Comparison of ENCODE assay signal across 8 cellular contexts in the genomic region with DNA sequence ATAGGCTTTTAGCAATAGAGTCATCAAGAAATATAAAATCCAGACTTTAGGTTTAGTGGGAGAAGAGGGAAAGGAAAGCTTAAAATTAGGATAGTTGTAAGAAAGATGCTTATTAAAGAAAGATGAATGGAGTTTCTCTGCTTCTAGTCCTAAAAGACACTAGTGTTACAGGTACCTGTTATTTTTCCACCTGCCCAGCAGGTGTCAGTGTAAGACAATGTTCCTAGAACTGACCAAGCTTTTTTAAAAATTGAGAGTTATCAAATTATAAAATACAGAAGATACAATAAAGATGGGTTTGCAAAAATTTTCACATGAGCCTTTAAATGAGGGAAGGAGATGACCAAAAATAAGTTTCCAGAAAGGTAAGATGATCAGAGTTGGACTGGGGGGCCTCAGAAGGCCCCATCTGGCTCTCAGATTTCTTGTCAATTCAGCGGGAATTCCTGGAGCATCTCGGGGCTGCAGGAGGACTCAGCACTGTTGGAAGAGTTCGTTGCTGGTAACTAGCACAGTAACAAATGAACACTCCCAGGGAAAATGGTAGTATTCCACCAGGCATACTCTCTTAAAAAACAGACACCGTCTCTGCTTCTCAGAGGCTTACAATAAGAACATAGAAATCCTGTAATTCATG.
DNase-seq lines count a peak whose midpoint lies in the region; ATAC-seq and TF ChIP-seq lines count a peak whose summit lies in the region.

No MANE protein-coding gene starts in this region.

- TF ChIP-seq EP300 in SK-N-SH (IDR thresholded peaks at IDR 0.05; ENCODE audit: borderline replicate concordance in 1 of 2, low read depth in 1 of 2, low read length in 1 of 2) = no peak

- peak; percentile 17 for TF ChIP-seq CTCF in HL-60 (IDR thresholded peaks at IDR 0.05; ENCODE audit: insufficient read depth, low read length)
- TF ChIP-seq CTCF in SK-N-SH (IDR thresholded peaks at IDR 0.05) = peak; percentile 87
- TF ChIP-seq CTCF in epithelial cell of proximal tubule (conservative IDR thresholded peaks at IDR 0.05; ENCODE audit: low read depth, low read length) = peak; percentile 72

- H3K27me3 ChIP-seq in HL-60 (ENCODE audit: insufficient read depth, poor library complexity, severe bottlenecking) (no peaks in the 10 kb centered on the region), SK-N-SH (ENCODE audit: insufficient read depth) (no peaks in the 10 kb centered on the region)

- DNase-seq in DMS 273 (lab: John Stamatoyannopoulos, UW; ENCODE audit: unreplicated experiment) = peak; percentile 51
- no peak for DNase-seq in DMS 273 treated with DMSO at 0.1 percent for 48 hours (lab: John Stamatoyannopoulos, UW)
- DNase-seq in HL-60 (ENCODE audit: low read depth in 1 of 2, low spot score in 1 of 2) = peak in 1 of 2 experiments; percentile 1
- DNase-seq in SK-N-SH = peak; percentile 50
- DNase-seq in epithelial cell of proximal tubule (ENCODE audit: low read depth) = no peak
- peak; percentile 19 for DNase-seq in retina
- no peak for DNase-seq in pons (ENCODE audit: low spot score)

- H3K4me3 ChIP-seq in HL-60 (replicated peaks; ENCODE audit: insufficient read depth, low read length) (no peak overlapping the region), SK-N-SH (ENCODE audit: low read depth in 2 of 2, low read length in 1 of 2) (no peak overlapping the region), epithelial cell of proximal tubule (ENCODE audit: low read depth, low read length) (no peak overlapping the region)

- POLR2A ChIA-PET in SK-N-SH (lab: Yijun Ruan, JAX) = no interaction called here

- H4K20me1 ChIP-seq in SK-N-SH (ENCODE audit: insufficient read depth) = no peaks in the 10 kb centered on the region

- peaks cover 0 to 3% of the 10 kb centered on the region in 2 experiments; a peak in 1 of 4 replicates for H3K4me1 ChIP-seq in SK-N-SH (ENCODE audit: control insufficient read depth in 1 of 2, insufficient read depth in 2 of 2, low read depth in 1 of 2, low read length in 1 of 2)

- no peak overlapping the region for H2AFZ ChIP-seq in SK-N-SH (ENCODE audit: low read depth)

- no peaks in the 10 kb centered on the region for H3K36me3 ChIP-seq in SK-N-SH (replicated peaks in 1 of 2; ENCODE audit: control insufficient read depth in 1 of 2, insufficient read depth in 2 of 2, low read length in 1 of 2)

- TF ChIP-seq RAD21 in SK-N-SH (IDR thresholded peaks at IDR 0.05; ENCODE audit: low read length) = peak; percentile 94

- H3F3A ChIP-seq in SK-N-SH (replicated peaks; ENCODE audit: insufficient read depth) = peaks cover 4% of the 10 kb centered on the region

- no peak for ATAC-seq in HG02571 (IDR thresholded peaks at IDR 0.05; ENCODE audit: unreplicated experiment)

- WGBS in SK-N-SH (ENCODE audit: low lambda C conversion rate) = 70% methylated on average over 4 of the region's 4 CpGs

- no peak overlapping the region for H3K4me2 ChIP-seq in SK-N-SH

- H3K27ac ChIP-seq in HL-60 (replicated peaks) = no peak overlapping the region
- H3K27ac ChIP-seq in SK-N-SH (ENCODE audit: low read depth in 2 of 2, low read length in 1 of 2) = no peak overlapping the region

- H3K9me2 ChIP-seq in SK-N-SH = no peaks in the 10 kb centered on the region

- H3K9ac ChIP-seq in SK-N-SH = no peak overlapping the region

- H3K9me3 ChIP-seq in SK-N-SH = peaks cover 3% of the 10 kb centered on the region; the same call in 1 of the 2 replicates

- CTCF ChIA-PET in SK-N-SH (lab: Yijun Ruan, JAX) = interaction anchor here (0.6 to 6.7 kb wide), 70 partner anchors 10 to 1086 kb away, joined by 3 to 171 read pairs (median 4); a partner anchor contains a TSS

- no peaks in the 10 kb centered on the region for H3K79me2 ChIP-seq in SK-N-SH (ENCODE audit: insufficient read depth)

TF ChIP-seq in SK-N-SH, 30 proteins besides CTCF, POLR2A, EP300 and RAD21:
- no peak for TF ChIP-seq EZH2phosphoT487 (IDR thresholded peaks at IDR 0.05; ENCODE audit: borderline replicate concordance, low read depth)
- TF ChIP-seq SIN3A (IDR thresholded peaks at IDR 0.05; ENCODE audit: borderline replicate concordance, low read depth, low read length) = no peak
- TF ChIP-seq, protein P1, sequence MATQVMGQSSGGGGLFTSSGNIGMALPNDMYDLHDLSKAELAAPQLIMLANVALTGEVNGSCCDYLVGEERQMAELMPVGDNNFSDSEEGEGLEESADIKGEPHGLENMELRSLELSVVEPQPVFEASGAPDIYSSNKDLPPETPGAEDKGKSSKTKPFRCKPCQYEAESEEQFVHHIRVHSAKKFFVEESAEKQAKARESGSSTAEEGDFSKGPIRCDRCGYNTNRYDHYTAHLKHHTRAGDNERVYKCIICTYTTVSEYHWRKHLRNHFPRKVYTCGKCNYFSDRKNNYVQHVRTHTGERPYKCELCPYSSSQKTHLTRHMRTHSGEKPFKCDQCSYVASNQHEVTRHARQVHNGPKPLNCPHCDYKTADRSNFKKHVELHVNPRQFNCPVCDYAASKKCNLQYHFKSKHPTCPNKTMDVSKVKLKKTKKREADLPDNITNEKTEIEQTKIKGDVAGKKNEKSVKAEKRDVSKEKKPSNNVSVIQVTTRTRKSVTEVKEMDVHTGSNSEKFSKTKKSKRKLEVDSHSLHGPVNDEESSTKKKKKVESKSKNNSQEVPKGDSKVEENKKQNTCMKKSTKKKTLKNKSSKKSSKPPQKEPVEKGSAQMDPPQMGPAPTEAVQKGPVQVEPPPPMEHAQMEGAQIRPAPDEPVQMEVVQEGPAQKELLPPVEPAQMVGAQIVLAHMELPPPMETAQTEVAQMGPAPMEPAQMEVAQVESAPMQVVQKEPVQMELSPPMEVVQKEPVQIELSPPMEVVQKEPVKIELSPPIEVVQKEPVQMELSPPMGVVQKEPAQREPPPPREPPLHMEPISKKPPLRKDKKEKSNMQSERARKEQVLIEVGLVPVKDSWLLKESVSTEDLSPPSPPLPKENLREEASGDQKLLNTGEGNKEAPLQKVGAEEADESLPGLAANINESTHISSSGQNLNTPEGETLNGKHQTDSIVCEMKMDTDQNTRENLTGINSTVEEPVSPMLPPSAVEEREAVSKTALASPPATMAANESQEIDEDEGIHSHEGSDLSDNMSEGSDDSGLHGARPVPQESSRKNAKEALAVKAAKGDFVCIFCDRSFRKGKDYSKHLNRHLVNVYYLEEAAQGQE (IDR thresholded peaks at IDR 0.05; ENCODE audit: low read depth, low read length) = no peak
- no peak for TF ChIP-seq FOXM1 (IDR thresholded peaks at IDR 0.05; ENCODE audit: low read depth)
- TF ChIP-seq, protein P2, sequence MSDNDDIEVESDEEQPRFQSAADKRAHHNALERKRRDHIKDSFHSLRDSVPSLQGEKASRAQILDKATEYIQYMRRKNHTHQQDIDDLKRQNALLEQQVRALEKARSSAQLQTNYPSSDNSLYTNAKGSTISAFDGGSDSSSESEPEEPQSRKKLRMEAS (IDR thresholded peaks at IDR 0.05; ENCODE audit: low read depth) = no peak
- TF ChIP-seq, protein P3, sequence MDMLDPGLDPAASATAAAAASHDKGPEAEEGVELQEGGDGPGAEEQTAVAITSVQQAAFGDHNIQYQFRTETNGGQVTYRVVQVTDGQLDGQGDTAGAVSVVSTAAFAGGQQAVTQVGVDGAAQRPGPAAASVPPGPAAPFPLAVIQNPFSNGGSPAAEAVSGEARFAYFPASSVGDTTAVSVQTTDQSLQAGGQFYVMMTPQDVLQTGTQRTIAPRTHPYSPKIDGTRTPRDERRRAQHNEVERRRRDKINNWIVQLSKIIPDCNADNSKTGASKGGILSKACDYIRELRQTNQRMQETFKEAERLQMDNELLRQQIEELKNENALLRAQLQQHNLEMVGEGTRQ (IDR thresholded peaks at IDR 0.05; ENCODE audit: borderline replicate concordance, low read depth, low read length) = no peak
- peak; percentile 78 for TF ChIP-seq SMC3 (IDR thresholded peaks at IDR 0.05; ENCODE audit: low read depth, low read length)

Comparison
In these comparisons a context has a peak if more than half of its experiments do, and no peak if none do; other contexts are left out.
1. DNase-seq: peak in DMS 273 (single experiment), SK-N-SH (single experiment) and retina (single experiment); none in DMS 273 treated with DMSO at 0.1 percent for 48 hours (single experiment), epithelial cell of proximal tubule (single experiment) and pons (single experiment).
2. CTCF ChIP-seq: peak in every context shown above with its lines; median percentile 87 in SK-N-SH; 72 in epithelial cell of proximal tubule; 17 in HL-60.